8 cellular contexts compared by ENCODE assay signal in the genomic region with DNA sequence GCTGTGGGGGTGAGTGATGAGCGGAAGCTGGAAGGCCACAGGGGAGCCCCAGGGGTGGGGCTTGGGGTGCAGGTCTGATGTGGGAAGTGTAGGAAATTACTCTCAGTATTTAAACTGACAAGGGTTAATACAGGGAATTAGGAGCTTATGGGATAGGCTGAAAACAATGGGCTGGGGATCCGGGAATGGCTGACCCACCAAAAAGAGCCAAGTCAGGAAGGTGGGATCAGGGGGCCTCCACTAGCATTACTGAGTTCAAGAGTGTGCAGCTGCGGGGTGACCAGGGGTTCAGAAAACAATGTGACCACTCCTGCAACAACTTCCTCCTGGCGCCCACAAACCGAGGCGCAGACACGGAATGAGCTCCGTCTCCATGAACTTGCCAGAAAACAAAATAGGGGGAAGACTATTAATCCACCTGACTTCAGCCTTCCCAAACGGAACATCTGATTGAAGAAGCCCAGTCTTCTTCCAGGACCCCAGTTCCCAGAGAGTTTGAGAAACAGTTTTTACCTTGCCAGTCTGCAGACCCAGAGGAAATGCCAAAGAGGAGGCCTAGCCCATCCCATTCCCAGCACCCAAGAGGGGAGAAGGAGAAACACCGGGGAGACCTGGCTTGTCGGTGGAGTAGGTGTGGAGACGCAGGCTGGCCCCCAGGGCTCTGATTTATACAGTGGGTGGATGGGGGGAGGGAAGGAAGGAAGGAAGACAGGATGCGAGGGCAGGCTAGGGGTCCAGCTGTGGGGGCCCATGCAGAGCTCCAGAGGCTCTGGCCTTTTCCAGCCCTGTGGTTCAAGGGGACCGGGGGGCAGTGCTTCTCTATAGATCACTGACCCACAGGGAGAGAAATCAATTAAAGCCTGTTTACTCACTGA. TPM values are rescaled to one million over a fixed set of nuclear protein-coding genes. Genes with fewer than 3 reads are reported as not detected.
A peak's percentile ranks its signal among the peaks of the same experiment; 100 is the strongest.
DNase-seq lines count a peak whose midpoint lies in the region; ATAC-seq and TF ChIP-seq lines count a peak whose summit lies in the region.

No MANE protein-coding gene starts in this region.

- H3K9me3 ChIP-seq in Caco-2: no peaks in the 10 kb centered on the region
- no peaks in the 10 kb centered on the region for H3K9me3 ChIP-seq in HAP-1
- H3K9me3 ChIP-seq in adrenal gland (replicated peaks in 1 of 3): no peaks in the 10 kb centered on the region
- no peaks in the 10 kb centered on the region for H3K9me3 ChIP-seq in muscle layer of colon (ENCODE audit: low read length)

- H3K27me3 ChIP-seq in Caco-2 (replicated peaks; ENCODE audit: control insufficient read depth, insufficient read depth, low read length): no peaks in the 10 kb centered on the region
- no peaks in the 10 kb centered on the region for H3K27me3 ChIP-seq in HAP-1 (ENCODE audit: low read depth)
- H3K27me3 ChIP-seq in adrenal gland: no peaks in the 10 kb centered on the region
- no peaks in the 10 kb centered on the region for H3K27me3 ChIP-seq in muscle layer of colon (ENCODE audit: control insufficient read depth in 1 of 2, insufficient read depth in 2 of 2, low read length in 2 of 2)

- no peak overlapping the region for H3K4me3 Mint-ChIP-seq in Caco-2 (ENCODE audit: unreplicated experiment)

- peak overlapping the region in 3 of 5 donors; percentile 39 to 64 (median 49) for H3K27ac ChIP-seq in adrenal gland
- peak overlapping the region; percentile 58 for H3K27ac ChIP-seq in muscle layer of colon (ENCODE audit: low read depth, low read length)

- H3K4me1 ChIP-seq in Caco-2 (peaks cover 13% of the 10 kb centered on the region; the same call in 1 of the 2 replicates), HAP-1 (peaks cover 36% of the 10 kb centered on the region), adrenal gland (replicated peaks in 1 of 2) (peaks cover 14 to 31% of the 10 kb centered on the region in 2 donors), muscle layer of colon (ENCODE audit: insufficient read depth, low read length) (peaks cover 9% of the 10 kb centered on the region)

- POLR2A ChIA-PET in Caco-2 (lab: Charles Lee): interaction anchor here (2.3 kb wide), 1 partner anchor 14 kb away, joined by 11 read pairs; no protein-coding TSS in a partner anchor

- H3K9me3 Mint-ChIP-seq in Caco-2 (ENCODE audit: unreplicated experiment): no peaks in the 10 kb centered on the region

- H3K36me3 Mint-ChIP-seq in Caco-2 (ENCODE audit: insufficient read depth, unreplicated experiment): no peaks in the 10 kb centered on the region

- CTCF ChIA-PET in Caco-2 (lab: Charles Lee): interaction anchor here (0.5 to 1.9 kb wide), 5 partner anchors 19 to 539 kb away, joined by 3 to 12 read pairs (median 3); no protein-coding TSS in a partner anchor

- in situ Hi-C loops in HAP-1 (cut with MboI; ENCODE audit: low sequenced_read_pairs): no loop called here

- DNase-seq in Caco-2 (no peak), HAP-1 (ENCODE audit: low spot score in 2 of 2) (peak; percentile 47 to 48), adrenal gland (no peak), anterior cingulate cortex (lab: John Stamatoyannopoulos, UW) (no peak), NCI-H748 treated with DMSO at 0.1 percent for 48 hours (lab: John Stamatoyannopoulos, UW) (no peak)

- TF ChIP-seq CTCF in Caco-2 (IDR thresholded peaks at IDR 0.05; ENCODE audit: insufficient read depth in 1 of 2, low read depth in 1 of 2, low read length in 1 of 2, severe bottlenecking in 1 of 2, unreplicated experiment in 1 of 2) (no peak), adrenal gland (IDR thresholded peaks at IDR 0.05) (no peak)

- peak overlapping the region; percentile 40 for H3K4me3 ChIP-seq in Caco-2 (ENCODE audit: low read depth, low read length)
- peak overlapping the region; percentile 28 for H3K4me3 ChIP-seq in HAP-1
- H3K4me3 ChIP-seq in adrenal gland: peak overlapping the region in 1 of 4 donors; percentile 46
- peak overlapping the region; percentile 73 to 85 for H3K4me3 ChIP-seq in muscle layer of colon (ENCODE audit: low read depth in 1 of 2, low read length in 2 of 2)

- no peak for ATAC-seq in HG02852 (IDR thresholded peaks at IDR 0.05; ENCODE audit: unreplicated experiment)
- ATAC-seq in GM21717 (IDR thresholded peaks at IDR 0.05; ENCODE audit: unreplicated experiment): no peak

- H3K36me3 ChIP-seq in Caco-2 (ENCODE audit: control insufficient read depth, insufficient read depth, low read length): no peaks in the 10 kb centered on the region; the same call in 1 of the 2 replicates
- no peaks in the 10 kb centered on the region for H3K36me3 ChIP-seq in HAP-1 (replicated peaks)
- no peaks in the 10 kb centered on the region for H3K36me3 ChIP-seq in adrenal gland (replicated peaks in 1 of 2)
- no peaks in the 10 kb centered on the region for H3K36me3 ChIP-seq in muscle layer of colon (ENCODE audit: insufficient read depth, low read length)

- no peak overlapping the region for H3K9ac ChIP-seq in muscle layer of colon (ENCODE audit: low read length)

- no peaks in the 10 kb centered on the region for H3K27me3 Mint-ChIP-seq in Caco-2 (ENCODE audit: insufficient read depth, unreplicated experiment)

- H3K4me1 Mint-ChIP-seq in Caco-2 (ENCODE audit: low read depth, unreplicated experiment): no peaks in the 10 kb centered on the region

- 47 to 61% (median 59%) methylated on average over 14 of the region's 14 CpGs for WGBS in adrenal gland, 4 donors

- H3K27ac Mint-ChIP-seq in Caco-2 (ENCODE audit: unreplicated experiment): no peak overlapping the region

- no peak for TF ChIP-seq POLR2A in adrenal gland (IDR thresholded peaks at IDR 0.05)

- intact Hi-C loops in Caco-2 (cut with micrococcal nuclease; ENCODE audit: unreplicated experiment) (no loop called here), adrenal gland (cut with DNase I) (no loop called here)

- no TSS peak for BruUV-seq in Caco-2 (replicated peaks; lab: Mats Ljungman, UMichigan)

RNA-seq across cellular contexts. Expression of a gene that starts 16.5 kb away (rescaled TPM):
- total RNA-seq in Caco-2 (2022): 91.0 and 94.1 TPM in 2 replicates
- total RNA-seq in adrenal gland: 10 to 100 TPM; 44.3 to 79.7 (median 57.4) TPM
- 10 to 100 TPM; 20.1 to 57.3 (median 32.7) TPM for polyA plus RNA-seq in adrenal gland

Comparison
In these comparisons a context has a peak if more than half of its experiments do, and no peak if none do; other contexts are left out.
1. DNase-seq: peak in HAP-1 (2 of 2); none in Caco-2 (0 of 2), adrenal gland (0 of 7), anterior cingulate cortex (0 of 58) and NCI-H748 treated with DMSO at 0.1 percent for 48 hours (single experiment).